ENCODE assay signal across 8 cellular contexts in the genomic region with DNA sequence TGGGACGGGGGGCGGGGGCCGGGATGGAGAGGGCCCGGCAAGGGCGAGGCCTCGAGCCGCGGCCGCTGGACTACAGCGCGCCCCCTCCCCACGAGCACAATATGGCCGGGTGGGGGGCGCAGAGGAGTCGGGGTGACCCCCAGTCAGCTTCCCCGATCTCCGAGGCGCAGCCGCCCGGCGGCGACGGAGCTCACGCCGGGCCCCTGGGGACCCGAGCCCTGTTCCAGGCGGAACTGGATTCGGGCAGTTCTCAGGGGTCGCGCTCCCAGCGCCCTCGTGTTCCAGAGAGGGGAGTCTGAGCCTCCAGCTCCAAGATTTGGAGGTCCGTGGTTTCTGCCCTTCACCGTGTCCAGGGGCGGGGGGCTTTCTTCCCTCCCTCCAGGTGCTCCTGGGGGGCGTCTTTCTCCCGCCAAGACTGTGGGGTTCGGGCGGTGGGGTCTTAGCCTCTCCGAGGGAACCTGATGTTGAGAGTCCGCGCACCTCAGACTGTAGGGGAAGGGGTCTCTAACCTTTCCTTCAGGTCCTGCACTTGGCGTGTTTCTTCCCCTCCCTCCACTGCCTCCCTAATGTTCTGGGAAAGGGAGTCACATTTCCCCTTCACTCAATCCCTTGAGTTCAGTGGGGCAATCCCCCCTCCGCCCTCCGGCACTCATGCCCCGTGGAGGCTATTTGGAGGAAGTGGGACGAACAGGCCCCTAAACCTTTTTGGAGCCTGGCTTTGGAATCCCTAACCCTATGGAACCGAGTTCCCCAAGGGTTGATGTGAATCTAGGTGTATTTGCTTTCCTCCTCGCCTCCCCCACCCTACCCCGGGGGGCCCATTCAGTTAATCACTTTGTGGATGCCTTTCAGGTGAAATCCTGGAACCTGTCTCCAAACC. TPM values are rescaled to one million over a fixed set of nuclear protein-coding genes. Genes with fewer than 3 reads are reported as not detected.
A peak's percentile ranks its signal among the peaks of the same experiment; 100 is the strongest.
DNase-seq lines count a peak whose midpoint lies in the region; ATAC-seq and TF ChIP-seq lines count a peak whose summit lies in the region.

No MANE protein-coding gene starts in this region.

- H3K4me1 ChIP-seq in SJCRH30 (0 out of 2 replicates have a peak, but pooled peaks cover 5% of the 10 kb centered on the region), upper lobe of right lung (peaks cover 38% of the 10 kb centered on the region)

- TF ChIP-seq CTCF in upper lobe of right lung (IDR thresholded peaks at IDR 0.05): no peak

- peak overlapping the region; percentile 99 for H3K4me3 ChIP-seq in SJCRH30
- H3K4me3 ChIP-seq in upper lobe of right lung: peak overlapping the region; percentile 99

- H3K36me3 ChIP-seq in SJCRH30: 0 out of 2 replicates have a peak, but pooled peaks cover 3% of the 10 kb centered on the region
- no peaks in the 10 kb centered on the region for H3K36me3 ChIP-seq in upper lobe of right lung

- no peaks in the 10 kb centered on the region for H3K27me3 ChIP-seq in SJCRH30
- no peaks in the 10 kb centered on the region for H3K27me3 ChIP-seq in upper lobe of right lung

- DNase-seq in stimulated activated CD4-positive, alpha-beta T cell treated with anti-CD3 and anti-CD28 coated beads, Interleukin-12 subunit alpha, Interleukin-12 subunit beta, amount 100 ng/mL, for 4 hours: peak; percentile 9
- DNase-seq in stimulated activated CD4-positive, alpha-beta T cell treated with anti-CD3 and anti-CD28 coated beads, Interleukin-4, amount 100 ng/mL, for 4 hours: no peak
- DNase-seq in SJCRH30 (peak; percentile 39 to 60), ecto neural progenitor cell (ENCODE audit: low spot score) (peak; percentile 84), midbrain (lab: John Stamatoyannopoulos, UW) (peak; percentile 7), upper lobe of right lung (peak; percentile 75), 8988T (no peak), hippocampal formation (lab: John Stamatoyannopoulos, UW) (no peak)

- H3K9me3 ChIP-seq in SJCRH30 (replicated peaks) (no peaks in the 10 kb centered on the region), upper lobe of right lung (no peaks in the 10 kb centered on the region)

- H3K27ac ChIP-seq in SJCRH30: peak overlapping the region; percentile 78
- peak overlapping the region; percentile 94 for H3K27ac ChIP-seq in upper lobe of right lung

- intact Hi-C loops in upper lobe of right lung (cut with DNase I): no loop called here

- peak; percentile 36 for ATAC-seq in upper lobe of right lung

RNA-seq across cellular contexts. Expression of gene ACVR1B, which starts 0.6 kb away (rescaled TPM):
- 19.8 and 22.4 TPM in 2 replicates for total RNA-seq in SJCRH30 (2014; rRNA removed; shearing (Covaris generic))
- 33.5 TPM for total RNA-seq in upper lobe of right lung

RNA-seq across cellular contexts. Expression of gene ACVRL1, which starts 44.8 kb away (rescaled TPM):
- total RNA-seq in SJCRH30 (2014; rRNA removed; shearing (Covaris generic)): 0.33 and 0.36 TPM in 2 replicates
- total RNA-seq in upper lobe of right lung: 223 TPM

RNA-seq across cellular contexts. Expression of gene TAMALIN, which starts 54.7 kb away (rescaled TPM):
- total RNA-seq in SJCRH30 (2014; rRNA removed; shearing (Covaris generic)): 3.3 and 4.5 TPM in 2 replicates
- 199 TPM for total RNA-seq in upper lobe of right lung

Comparison
In these comparisons a context has a peak if more than half of its experiments do, and no peak if none do; other contexts are left out.
1. DNase-seq: peak in stimulated activated CD4-positive, alpha-beta T cell treated with anti-CD3 and anti-CD28 coated beads, Interleukin-12 subunit alpha, Interleukin-12 subunit beta, amount 100 ng/mL, for 4 hours (single experiment), SJCRH30 (2 of 2), ecto neural progenitor cell (single experiment), midbrain (single experiment) and upper lobe of right lung (single experiment); none in stimulated activated CD4-positive, alpha-beta T cell treated with anti-CD3 and anti-CD28 coated beads, Interleukin-4, amount 100 ng/mL, for 4 hours (0 of 2), 8988T (single experiment) and hippocampal formation (0 of 2).
2. RNA of gene ACVRL1, which starts 44.8 kb away (total RNA-seq): 223 TPM in upper lobe of right lung (single experiment); 0.33 to 0.36 TPM in SJCRH30; every median in the first group is over 100 times any median in the second.
3. RNA of gene TAMALIN, which starts 54.7 kb away (total RNA-seq): 199 TPM in upper lobe of right lung (single experiment); 3.3 to 4.5 TPM in SJCRH30; every median in the first group is over 10 times any median in the second.